In genomic region chr3:114527036-114527644, GRCh38 we compare ENCODE assay signal across 8 cellular contexts.
DNase-seq lines count a peak whose midpoint lies in the region; ATAC-seq and TF ChIP-seq lines count a peak whose summit lies in the region.

No MANE protein-coding gene starts in this region.

- H3K27ac Mint-ChIP-seq in CD14-positive monocyte, result no peak overlapping the region

- no peaks in the 10 kb centered on the region for H3K36me3 ChIP-seq in adrenal gland (replicated peaks in 1 of 2)

- no peak overlapping the region for H3K27ac ChIP-seq in adrenal gland

- intact Hi-C loops in CD14-positive monocyte (cut with micrococcal nuclease), result no loop called here
- intact Hi-C loops in adrenal gland (cut with DNase I), result no loop called here

- WGBS in adrenal gland, 4 donors, result 69 to 85% (median 76%) methylated on average over 1 of the region's 1 CpG

- no peaks in the 10 kb centered on the region for H3K4me1 ChIP-seq in adrenal gland (replicated peaks in 1 of 2)

- peaks cover 0 to 8% (median under 1%) of the 10 kb centered on the region in 7 donors for H3K9me3 Mint-ChIP-seq in CD14-positive monocyte

- H3K27me3 ChIP-seq in adrenal gland, result no peaks in the 10 kb centered on the region

- no peak for DNase-seq in CD14-positive monocyte (ENCODE audit: low spot score)
- peak; percentile 59 for DNase-seq in HCEC 1CT
- DNase-seq in adrenal gland, result no peak
- no peak for DNase-seq in left lobe of liver (ENCODE audit: low spot score)
- no peak for DNase-seq in amygdala (lab: John Stamatoyannopoulos, UW)

- no peak overlapping the region for H3K4me3 ChIP-seq in adrenal gland

- TF ChIP-seq CTCF in CD14-positive monocyte (IDR thresholded peaks at IDR 0.05) (peak; percentile 22), adrenal gland (IDR thresholded peaks at IDR 0.05) (peak; percentile 33 to 52 (median 38))

- no peaks in the 10 kb centered on the region for H3K27me3 Mint-ChIP-seq in CD14-positive monocyte (ENCODE audit: low read depth in 3 of 3)

- TF ChIP-seq POLR2A in adrenal gland (IDR thresholded peaks at IDR 0.05), result no peak

- no peak overlapping the region for H3K4me3 Mint-ChIP-seq in CD14-positive monocyte

- H3K9me3 ChIP-seq in adrenal gland (replicated peaks in 1 of 3), result no peaks in the 10 kb centered on the region

- ATAC-seq in left lobe of liver (peak; percentile 73), GM19395 (IDR thresholded peaks at IDR 0.05; ENCODE audit: unreplicated experiment) (no peak), GM21717 (IDR thresholded peaks at IDR 0.05; ENCODE audit: unreplicated experiment) (no peak), HG03196 (IDR thresholded peaks at IDR 0.05; ENCODE audit: unreplicated experiment) (no peak)

- no peaks in the 10 kb centered on the region for H3K4me1 Mint-ChIP-seq in CD14-positive monocyte

- H3K36me3 Mint-ChIP-seq in CD14-positive monocyte, result peaks cover 0 to under 1% of the 10 kb centered on the region in 2 donors
